In genomic region chr20:61356171-61356570, GRCh38 we compare ENCODE assay signal across 24 cellular contexts.
"Had no signal": no experiment of that assay in that cellular context is flagged by ENCODE, and none has a peak within 500 bp of the region (broad histone marks: within the 10 kb centered on the region; RNA-seq: fewer than 3 reads in every experiment).

No MANE protein-coding gene starts in this region.

- H3K4me3 ChIP-seq: cardiac muscle cell, Peyer's patch, SJSA1 had no signal

- H3K4me2 ChIP-seq: KMS-11 had no signal

- H3K27me3 ChIP-seq: brain microvascular endothelial cell, Peyer's patch had no signal

- H3K36me3 ChIP-seq: brain microvascular endothelial cell, cardiac muscle cell, Peyer's patch, SJSA1 had no signal

- H3K4me1 ChIP-seq: Peyer's patch, SJSA1 had no signal

- ATAC-seq: activated CD4-positive, CD25-positive, alpha-beta regulatory T cell treated with anti-CD3 and anti-CD28 coated beads, Interleukin-2, amount 50 U/mL, for 24 hours; activated CD8-positive, alpha-beta T cell treated with anti-CD3 and anti-CD28 coated beads for 36 hours; activated naive CD4-positive, alpha-beta T cell treated with anti-CD3 and anti-CD28 coated beads, Interleukin-2, amount 50 U/mL, for 72 hours; SK-N-SH treated with all-trans-retinoic acid at 6 μM for 48 hours had no signal

- DNase-seq: activated CD4-positive, alpha-beta T cell treated with anti-CD3 and anti-CD28 coated beads for 4 hours; activated CD8-positive, alpha-beta memory T cell treated with anti-CD3 and anti-CD28 coated beads, Interleukin-2, amount 50 U/mL, for 4 hours; activated CD8-positive, alpha-beta T cell treated with anti-CD3 and anti-CD28 coated beads for 36 hours; activated naive CD4-positive, alpha-beta T cell; activated T-cell treated with anti-CD3 and anti-CD28 coated beads, Interleukin-2, amount 50 U/mL, for 1 hour; amygdala; brain microvascular endothelial cell; NCI-H1092; NCI-H1694; NCI-H2081; NCI-H510A treated with DMSO at 0.1 percent for 48 hours; NCI-H69; NK-92 treated with Interleukin-12 subunit alpha and Interleukin-12 subunit beta, amount 100 ng/mL, for 24 hours; OCI-M1; Peyer's patch; SHP77; SW 1271 had no signal

- H3K27ac ChIP-seq: brain microvascular endothelial cell, cardiac muscle cell, KMS-11, Peyer's patch, SJSA1 had no signal

- H3K9me3 ChIP-seq: Peyer's patch, SJSA1 had no signal

- H3K9ac ChIP-seq: KMS-11 had no signal

- FAIRE-seq: astrocyte had no signal
